Comparison of ENCODE assay signal across 9 cellular contexts in the genomic region with DNA sequence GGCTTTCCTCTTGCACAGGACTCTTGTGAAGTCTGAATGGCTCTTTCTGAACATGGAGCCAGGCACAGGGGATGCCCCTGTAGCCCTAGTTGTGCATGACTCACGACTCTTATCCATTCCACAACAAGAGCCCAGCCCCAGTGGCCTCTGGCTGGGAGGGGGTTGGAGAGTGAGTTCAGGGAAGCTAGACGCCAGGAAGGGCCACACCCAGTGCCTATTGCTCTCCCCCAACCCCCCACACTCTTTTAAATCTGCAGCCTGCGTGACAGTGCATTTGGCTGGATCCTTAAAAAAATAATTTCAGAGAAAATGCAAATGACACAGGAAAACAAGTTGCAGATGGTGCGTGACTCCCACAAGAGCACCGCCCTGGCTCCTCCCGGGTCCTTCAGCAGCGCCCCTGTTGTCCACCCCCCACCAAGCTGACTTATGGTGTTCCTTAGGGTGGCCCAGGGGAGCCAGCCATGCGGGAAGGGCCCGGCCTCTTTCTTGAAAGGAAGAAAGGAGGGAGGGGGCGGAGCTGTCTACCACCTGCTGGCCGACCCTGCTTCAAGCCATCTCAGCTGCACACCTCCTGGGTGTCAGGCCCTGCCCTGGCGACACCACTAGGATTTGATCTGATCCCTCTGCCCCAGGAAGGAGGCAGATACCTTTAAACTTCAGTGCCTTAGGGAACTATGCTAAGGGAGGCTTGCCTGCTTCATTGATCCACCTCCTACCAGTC.
DNase-seq lines count a peak whose midpoint lies in the region; ATAC-seq and TF ChIP-seq lines count a peak whose summit lies in the region.
"Had no signal": no experiment of that assay in that cellular context is flagged by ENCODE, and none has a peak within 500 bp of the region (broad histone marks: within the 10 kb centered on the region; RNA-seq: fewer than 3 reads in every experiment).

No MANE protein-coding gene starts in this region.

- no peak for ATAC-seq in HG03108 (IDR thresholded peaks at IDR 0.05; ENCODE audit: unreplicated experiment)

- H3K4me3 ChIP-seq in NT2/D1 (ENCODE audit: insufficient read length, low read depth), result peak overlapping the region; percentile 0
- no peak overlapping the region for H3K4me3 ChIP-seq in fibroblast of lung (replicated peaks in 1 of 4; ENCODE audit: control extremely low read depth in 1 of 4, insufficient read depth in 1 of 4, low read depth in 3 of 4, low read length in 4 of 4)
- H3K4me3 ChIP-seq in ovary, result no peak overlapping the region

- intact Hi-C loops in ovary (cut with DNase I), result no loop called here

- H3K4me1 ChIP-seq in NT2/D1 (ENCODE audit: insufficient read depth, insufficient read length), result peaks cover 6% of the 10 kb centered on the region
- H3K4me1 ChIP-seq in fibroblast of lung (ENCODE audit: control insufficient read depth, extremely low read depth, insufficient read depth, low read length), result peaks cover 4% of the 10 kb centered on the region
- peaks cover 4% of the 10 kb centered on the region for H3K4me1 ChIP-seq in ovary (ENCODE audit: insufficient read depth)

- H3K27me3 ChIP-seq in NT2/D1 (ENCODE audit: insufficient read depth, insufficient read length) (no peaks in the 10 kb centered on the region), fibroblast of lung (ENCODE audit: control insufficient read depth, insufficient read depth, low read length) (no peaks in the 10 kb centered on the region), ovary (no peaks in the 10 kb centered on the region)

- H4K20me1 ChIP-seq in fibroblast of lung (ENCODE audit: control insufficient read depth, extremely low read depth, insufficient read depth, low read length), result no peaks in the 10 kb centered on the region

- no peak for TF ChIP-seq CTCF in fibroblast of lung (conservative IDR thresholded peaks at IDR 0.05 in 1 of 2, IDR thresholded peaks at IDR 0.05 in 1 of 2; ENCODE audit: low read depth in 1 of 2, low read length in 2 of 2)
- TF ChIP-seq CTCF in ovary (IDR thresholded peaks at IDR 0.05), result no peak

- TF ChIP-seq POLR2A in ovary (IDR thresholded peaks at IDR 0.05), result no peak

- 32 to 35% (median 35%) methylated on average over 12 of the region's 12 CpGs for WGBS in ovary, 3 donors

- H3K79me2 ChIP-seq in fibroblast of lung (ENCODE audit: control insufficient read depth, insufficient read depth, low read length), result no peaks in the 10 kb centered on the region

- H3K27ac ChIP-seq in fibroblast of lung (ENCODE audit: insufficient read depth, low read length) (peak overlapping the region; percentile 59), ovary (no peak overlapping the region)

- 0 out of 2 replicates have a peak, but pooled peaks cover 15% of the 10 kb centered on the region for H3K9me3 ChIP-seq in NT2/D1 (ENCODE audit: insufficient read depth, low read length)
- no peaks in the 10 kb centered on the region for H3K9me3 ChIP-seq in fibroblast of lung (ENCODE audit: control insufficient read depth, insufficient read depth, low read depth, low read length)
- no peaks in the 10 kb centered on the region for H3K9me3 ChIP-seq in ovary

- no peak overlapping the region for H2AFZ ChIP-seq in fibroblast of lung (ENCODE audit: low read length)

- H3K36me3 ChIP-seq in NT2/D1 (ENCODE audit: insufficient read depth, insufficient read length, low read length), result peaks cover 3% of the 10 kb centered on the region
- no peaks in the 10 kb centered on the region for H3K36me3 ChIP-seq in fibroblast of lung (ENCODE audit: control insufficient read depth, insufficient read depth, low read length)
- no peaks in the 10 kb centered on the region for H3K36me3 ChIP-seq in ovary

- peak overlapping the region; percentile 49 for H3K4me2 ChIP-seq in fibroblast of lung (ENCODE audit: extremely low read depth, insufficient read depth, low read length)

- H3K9ac ChIP-seq in NT2/D1 (ENCODE audit: insufficient read length, low read depth) (peak overlapping the region; percentile 78), fibroblast of lung (ENCODE audit: insufficient read depth, low read length) (no peak overlapping the region)

- DNase-seq in COLO829 (ENCODE audit: low spot score) (peak; percentile 77), NT2/D1 (ENCODE audit: low read depth, low spot score) (no peak), fibroblast of lung (ENCODE audit: low read depth in 2 of 2) (peak; percentile 70 to 84), ovary (peak; percentile 39 to 75 (median 59)), NCI-H1092 treated with DMSO at 0.1 percent for 48 hours (lab: John Stamatoyannopoulos, UW) (no peak), HuH-7 (ENCODE audit: low spot score) (no peak)
- no peak for DNase-seq in activated CD8-positive, alpha-beta memory T cell treated with anti-CD3 and anti-CD28 coated beads, Interleukin-2, amount 50 U/mL, for 48 hours
- DNase-seq: NCI-H1930 had no signal

- no peak for TF ChIP-seq EP300 in ovary (IDR thresholded peaks at IDR 0.05)

Comparison
In these comparisons a context has a peak if more than half of its experiments do, and no peak if none do; other contexts are left out.
1. DNase-seq: peak in COLO829 (single experiment), fibroblast of lung (2 of 2) and ovary (5 of 5); none in NT2/D1 (single experiment), NCI-H1092 treated with DMSO at 0.1 percent for 48 hours (single experiment), HuH-7 (single experiment) and activated CD8-positive, alpha-beta memory T cell treated with anti-CD3 and anti-CD28 coated beads, Interleukin-2, amount 50 U/mL, for 48 hours (single experiment).